In genomic region chr12:6766651-6767300, GRCh38 we compare ENCODE assay signal across 8 cellular contexts. TPM values are rescaled to one million over a fixed set of nuclear protein-coding genes. Genes with fewer than 3 reads are reported as not detected.
DNase-seq lines count a peak whose midpoint lies in the region; ATAC-seq and TF ChIP-seq lines count a peak whose summit lies in the region.

No MANE protein-coding gene starts in this region.

- H3K27ac ChIP-seq in AG04450 (ENCODE audit: low read depth, low read length), result peak overlapping the region; percentile 52
- H3K27ac ChIP-seq in epithelial cell of prostate, result peak overlapping the region; percentile 82
- peak overlapping the region; percentile 49 for H3K27ac ChIP-seq in substantia nigra (ENCODE audit: low read depth, low read length, poor library complexity, severe bottlenecking)

- in situ Hi-C loops in GM13976 (cut with MboI; ENCODE audit: low sequenced_read_pairs, unreplicated experiment), result no loop called here

- peaks cover 10% of the 10 kb centered on the region for H3K36me3 Mint-ChIP-seq in mesothelial cell of epicardium

- DNase-seq in AG04450 (ENCODE audit: low read depth, low spot score) (no peak), GM13976 (ENCODE audit: low spot score) (peak; percentile 85), NCI-H460 (ENCODE audit: extremely low read depth, low read depth) (peak; percentile 60), epithelial cell of prostate (ENCODE audit: low read depth, low spot score) (no peak), mesothelial cell of epicardium (ENCODE audit: low spot score in 2 of 2, unreplicated experiment in 2 of 2) (peak; percentile 61 to 80), substantia nigra (lab: John Stamatoyannopoulos, UW) (peak in 40 of 49 donors; percentile 12 to 86 (median 46))
- DNase-seq in activated CD8-positive, alpha-beta memory T cell treated with anti-CD3 and anti-CD28 coated beads, Interleukin-2, amount 50 U/mL, for 48 hours, result peak; percentile 79

- peaks cover 4% of the 10 kb centered on the region for H3K27me3 Mint-ChIP-seq in mesothelial cell of epicardium (ENCODE audit: low read depth)

- H3K9me3 ChIP-seq in AG04450 (ENCODE audit: control insufficient read depth, insufficient read depth, low read length), result no peaks in the 10 kb centered on the region; the same call in 1 of the 2 replicates

- H3K4me1 Mint-ChIP-seq in mesothelial cell of epicardium, result peaks cover 55% of the 10 kb centered on the region

- H3K9me3 Mint-ChIP-seq in mesothelial cell of epicardium, result peaks cover 3% of the 10 kb centered on the region

- ATAC-seq in HG03064 (IDR thresholded peaks at IDR 0.05; ENCODE audit: low read depth, unreplicated experiment), result peak; percentile 45

- H3K27ac Mint-ChIP-seq in mesothelial cell of epicardium, result peak overlapping the region; percentile 87

- peak overlapping the region; percentile 85 for H3K4me3 ChIP-seq in AG04450 (ENCODE audit: low read depth, low read length)

- H3K4me3 Mint-ChIP-seq in mesothelial cell of epicardium, result peak overlapping the region; percentile 92

- peak; percentile 47 for TF ChIP-seq CTCF in AG04450 (IDR thresholded peaks at IDR 0.05; ENCODE audit: low read depth, low read length)
- peak; percentile 84 for TF ChIP-seq CTCF in GM13976 (IDR thresholded peaks at IDR 0.05; ENCODE audit: borderline replicate concordance, control extremely low read depth, extremely low read depth, insufficient read depth, missing control alignments)
- peak; percentile 35 for TF ChIP-seq CTCF in mesothelial cell of epicardium (IDR thresholded peaks at IDR 0.05; ENCODE audit: unreplicated experiment)

- CTCF ChIA-PET in AG04450 (lab: Charles Lee), result interaction anchor here (0.6 to 7.9 kb wide), 31 partner anchors 8 to 1333 kb away, joined by 3 to 136 read pairs (median 5); partner anchors contain the start of genes CD4, COPS7A, MLF2 and ZNF384

- POLR2A ChIA-PET in AG04450 (lab: Yijun Ruan, JAX), result interaction anchor here (0.5 to 5.1 kb wide), 15 partner anchors 10 to 297 kb away, joined by 3 to 89 read pairs (median 5); partner anchors contain the start of genes CD4, CDCA3, COPS7A and GPR162

- no peaks in the 10 kb centered on the region for H3K27me3 ChIP-seq in AG04450 (ENCODE audit: control insufficient read depth, insufficient read depth, low read length)

RNA-seq across cellular contexts. Expression of gene PTMS, which starts 0.6 kb away (rescaled TPM):
- 155 and 170 TPM in 2 replicates for polyA plus RNA-seq in AG04450 (2011; rRNA removed)
- 73.0 and 109 TPM in 2 replicates for polyA minus RNA-seq in AG04450 (2011; rRNA and poly(A)+ RNA removed)
- 116 and 158 TPM in 2 replicates for total RNA-seq in NCI-H460 (2014; rRNA removed; shearing (Covaris generic))
- 103 and 132 TPM in 2 replicates for polyA plus RNA-seq in NCI-H460 (2014; cell fraction: nucleus; rRNA removed)
- 320 to 338 TPM (median 323 TPM) in 3 replicates for total RNA-seq in mesothelial cell of epicardium

RNA-seq across cellular contexts. Expression of gene LAG3, which starts 5.5 kb away (rescaled TPM):
- 0.11 and 0.33 TPM in 2 replicates for polyA plus RNA-seq in AG04450 (2011; rRNA removed)
- 0.09 and 0.22 TPM in 2 replicates for polyA minus RNA-seq in AG04450 (2011; rRNA and poly(A)+ RNA removed)
- total RNA-seq in NCI-H460 (2014; rRNA removed; shearing (Covaris generic)), result 0.25 TPM in 1 of 2 replicates, not detected in the other
- 0.06 TPM in 1 of 2 replicates, not detected in the other for polyA plus RNA-seq in NCI-H460 (2014; cell fraction: nucleus; rRNA removed)
- total RNA-seq in mesothelial cell of epicardium, result 2.7 to 3.8 TPM (median 3.5 TPM) in 3 replicates

RNA-seq across cellular contexts. Expression of gene MLF2, which starts 13.8 kb away (rescaled TPM):
- 241 and 263 TPM in 2 replicates for polyA plus RNA-seq in AG04450 (2011; rRNA removed)
- polyA minus RNA-seq in AG04450 (2011; rRNA and poly(A)+ RNA removed), result 148 and 185 TPM in 2 replicates
- total RNA-seq in NCI-H460 (2014; rRNA removed; shearing (Covaris generic)), result 96.3 and 98.8 TPM in 2 replicates
- polyA plus RNA-seq in NCI-H460 (2014; cell fraction: nucleus; rRNA removed), result 126 and 149 TPM in 2 replicates
- total RNA-seq in mesothelial cell of epicardium, result 195 to 203 TPM (median 202 TPM) in 3 replicates

RNA-seq across cellular contexts. Expression of gene CD4, which starts 22.6 kb away (rescaled TPM):
- 24.8 and 24.9 TPM in 2 replicates for polyA plus RNA-seq in AG04450 (2011; rRNA removed)
- polyA minus RNA-seq in AG04450 (2011; rRNA and poly(A)+ RNA removed), result 17.8 and 18.5 TPM in 2 replicates
- not detected in 2 replicates for total RNA-seq in NCI-H460 (2014; rRNA removed; shearing (Covaris generic))
- polyA plus RNA-seq in NCI-H460 (2014; cell fraction: nucleus; rRNA removed), result 0.08 TPM in 1 of 2 replicates, not detected in the other
- 2.9 to 3.9 TPM (median 3.8 TPM) in 3 replicates for total RNA-seq in mesothelial cell of epicardium

RNA-seq across cellular contexts. Expression of gene COPS7A, which starts 42.9 kb away (rescaled TPM):
- polyA plus RNA-seq in AG04450 (2011; rRNA removed), result 93.2 and 104 TPM in 2 replicates
- 36.2 and 42.9 TPM in 2 replicates for polyA minus RNA-seq in AG04450 (2011; rRNA and poly(A)+ RNA removed)
- total RNA-seq in NCI-H460 (2014; rRNA removed; shearing (Covaris generic)), result 75.2 and 77.1 TPM in 2 replicates
- polyA plus RNA-seq in NCI-H460 (2014; cell fraction: nucleus; rRNA removed), result 68.0 and 76.1 TPM in 2 replicates
- 34.1 to 37.6 TPM (median 34.8 TPM) in 3 replicates for total RNA-seq in mesothelial cell of epicardium

Comparison
In these comparisons a context has a peak if more than half of its experiments do, and no peak if none do; other contexts are left out.
1. DNase-seq: peak in GM13976 (single experiment), NCI-H460 (single experiment), activated CD8-positive, alpha-beta memory T cell treated with anti-CD3 and anti-CD28 coated beads, Interleukin-2, amount 50 U/mL, for 48 hours (single experiment), mesothelial cell of epicardium (2 of 2) and substantia nigra (40 of 49); none in AG04450 (single experiment) and epithelial cell of prostate (single experiment).
2. Peak in every context shown above with its lines, with median percentiles within 50 percentile points of each other: H3K27ac ChIP-seq and CTCF ChIP-seq.